Comparison of ENCODE assay signal across 33 cellular contexts in the genomic region with DNA sequence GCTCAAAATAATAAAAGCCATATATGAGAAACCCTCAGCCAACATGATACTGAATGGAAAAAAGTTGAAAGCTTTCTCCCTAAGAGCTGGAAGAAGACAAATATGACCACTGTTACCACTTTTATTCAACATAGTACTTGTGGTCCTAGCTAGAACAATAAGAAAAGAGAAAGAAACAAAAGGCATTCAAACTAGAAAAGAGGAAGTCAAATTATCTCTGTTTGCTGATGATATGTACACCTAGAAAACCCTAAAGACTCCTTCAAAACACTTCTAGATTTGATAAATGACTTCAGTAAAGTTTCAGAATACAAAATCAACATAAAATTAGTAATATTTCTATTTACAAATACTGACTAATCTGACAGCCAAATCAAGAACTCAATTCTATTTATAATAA.
"Had no signal": no experiment of that assay in that cellular context is flagged by ENCODE, and none has a peak within 500 bp of the region (broad histone marks: within the 10 kb centered on the region; RNA-seq: fewer than 3 reads in every experiment).

No MANE protein-coding gene starts in this region.

- H3K4me1 Mint-ChIP-seq: activated B cell treated with CpG ODN at 0.5 μM for 24 hours; activated CD8-positive, alpha-beta memory T cell treated with anti-CD3 and anti-CD28 coated beads, Interleukin-2, amount 10 ng/mL, durations not matched to agents 7 days and 5 days; activated naive CD4-positive, alpha-beta T cell treated with anti-CD3 and anti-CD28 coated beads, Interleukin-2, amount 10 ng/mL, durations not matched to agents 7 days and 5 days; activated naive CD8-positive, alpha-beta T cell treated with anti-CD3 and anti-CD28 coated beads, Interleukin-2, amount 10 ng/mL, durations not matched to agents 7 days and 5 days; brain had no signal

- H3K4me3 Mint-ChIP-seq: activated B cell treated with CpG ODN at 0.5 μM for 24 hours; activated CD8-positive, alpha-beta memory T cell treated with anti-CD3 and anti-CD28 coated beads, Interleukin-2, amount 10 ng/mL, durations not matched to agents 7 days and 5 days; activated CD8-positive, alpha-beta T cell treated with anti-CD3 and anti-CD28 coated beads, Interleukin-2, amount 10 ng/mL, durations not matched to agents 7 days and 5 days; activated naive CD4-positive, alpha-beta T cell treated with anti-CD3 and anti-CD28 coated beads, Interleukin-2, amount 10 ng/mL, durations not matched to agents 7 days and 5 days; activated naive CD8-positive, alpha-beta T cell treated with anti-CD3 and anti-CD28 coated beads, Interleukin-2, amount 10 ng/mL, durations not matched to agents 7 days and 5 days; activated T-helper 1 cell treated with anti-CD3 and anti-CD28 coated beads, Interleukin-12 subunit alpha, Interleukin-12 subunit beta, Interleukin-2, Interleukin-4 antibody, amounts not matched to agents 30 ng/mL and 10 ng/mL and 1 ng/mL, durations not matched to agents 14 hours and 24 hours and 36 hours; brain; T-helper 1 cell treated with Interleukin-12 subunit alpha and Interleukin-12 subunit beta and Interleukin-4 antibody, amounts not matched to agents 30 μg/mL and 1 μg/mL, for 36 hours had no signal

- H3K9me3 ChIP-seq: ascending aorta, breast epithelium, colonic mucosa had no signal

- H3K27me3 ChIP-seq: ascending aorta, breast epithelium, cardiac muscle cell, colonic mucosa had no signal

- H3K9me3 Mint-ChIP-seq: activated B cell treated with CpG ODN at 0.5 μM for 24 hours; activated naive CD8-positive, alpha-beta T cell treated with anti-CD3 and anti-CD28 coated beads, Interleukin-2, amount 10 ng/mL, durations not matched to agents 7 days and 5 days; T-helper 1 cell treated with Interleukin-12 subunit alpha and Interleukin-12 subunit beta and Interleukin-4 antibody, amounts not matched to agents 30 μg/mL and 1 μg/mL, for 36 hours had no signal

- H3K27ac Mint-ChIP-seq: activated B cell treated with CpG ODN at 0.5 μM for 24 hours; activated CD8-positive, alpha-beta memory T cell treated with anti-CD3 and anti-CD28 coated beads, Interleukin-2, amount 10 ng/mL, durations not matched to agents 7 days and 5 days; activated CD8-positive, alpha-beta T cell treated with anti-CD3 and anti-CD28 coated beads, Interleukin-2, amount 10 ng/mL, durations not matched to agents 7 days and 5 days; activated naive CD4-positive, alpha-beta T cell treated with anti-CD3 and anti-CD28 coated beads, Interleukin-2, amount 10 ng/mL, durations not matched to agents 7 days and 5 days; activated naive CD4-positive, alpha-beta T cell treated with anti-CD3 and anti-CD28 coated beads, Interleukin-2, amount 50 U/mL, for 72 hours; activated naive CD8-positive, alpha-beta T cell treated with anti-CD3 and anti-CD28 coated beads, Interleukin-2, amount 10 ng/mL, durations not matched to agents 7 days and 5 days; activated T-helper 1 cell treated with anti-CD3 and anti-CD28 coated beads, Interleukin-12 subunit alpha, Interleukin-12 subunit beta, Interleukin-2, Interleukin-4 antibody, amounts not matched to agents 30 ng/mL and 10 ng/mL and 1 ng/mL, durations not matched to agents 14 hours and 24 hours and 36 hours; brain; T-helper 1 cell treated with Interleukin-12 subunit alpha and Interleukin-12 subunit beta and Interleukin-4 antibody, amounts not matched to agents 30 μg/mL and 1 μg/mL, for 36 hours had no signal

- H3K36me3 Mint-ChIP-seq: activated CD8-positive, alpha-beta memory T cell treated with anti-CD3 and anti-CD28 coated beads, Interleukin-2, amount 10 ng/mL, durations not matched to agents 7 days and 5 days; activated naive CD4-positive, alpha-beta T cell treated with anti-CD3 and anti-CD28 coated beads, Interleukin-2, amount 10 ng/mL, durations not matched to agents 7 days and 5 days; activated naive CD4-positive, alpha-beta T cell treated with anti-CD3 and anti-CD28 coated beads, Interleukin-2, amount 50 U/mL, for 72 hours; activated naive CD8-positive, alpha-beta T cell treated with anti-CD3 and anti-CD28 coated beads, Interleukin-2, amount 10 ng/mL, durations not matched to agents 7 days and 5 days; brain had no signal

- DNase-seq: activated B cell treated with CpG ODN at 0.5 μM for 24 hours; activated CD4-positive, alpha-beta T cell treated with anti-CD3 and anti-CD28 coated beads for 48 hours; activated CD4-positive, alpha-beta T cell treated with anti-CD3 and anti-CD28 coated beads, Interleukin-2, amount 50 U/mL, for 1 hour; activated CD4-positive, alpha-beta T cell treated with anti-CD3 and anti-CD28 coated beads, Interleukin-2, amount 50 U/mL, for 48 hours; activated CD8-positive, alpha-beta memory T cell treated with anti-CD3 and anti-CD28 coated beads, Interleukin-2, amount 10 ng/mL, durations not matched to agents 7 days and 5 days; activated CD8-positive, alpha-beta memory T cell treated with anti-CD3 and anti-CD28 coated beads, Interleukin-2, amount 50 U/mL, for 4 hours; activated CD8-positive, alpha-beta T cell treated with anti-CD3 and anti-CD28 coated beads, Interleukin-2, amount 10 ng/mL, durations not matched to agents 7 days and 5 days; activated gamma-delta T cell; activated naive CD4-positive, alpha-beta T cell; activated naive CD4-positive, alpha-beta T cell treated with anti-CD3 and anti-CD28 coated beads, Interleukin-2, amount 10 ng/mL, durations not matched to agents 7 days and 5 days; activated naive CD8-positive, alpha-beta T cell treated with anti-CD3 and anti-CD28 coated beads, Interleukin-2, amount 10 ng/mL, durations not matched to agents 7 days and 5 days; activated T-cell treated with anti-CD3 and anti-CD28 coated beads, Interleukin-2, amount 50 U/mL, for 1 hour; activated T-cell treated with anti-CD3 and anti-CD28 coated beads, Interleukin-2, amount 50 U/mL, for 48 hours; central memory CD4-positive, alpha-beta T cell; cerebellar nuclear complex; colonic mucosa; effector CD8-positive, alpha-beta T cell; foreskin fibroblast; head of caudate nucleus; hippocampal formation; T-helper 9 cell; WERI-Rb-1 had no signal

- H3K4me1 ChIP-seq: ascending aorta, breast epithelium, colonic mucosa had no signal

- H3K36me3 ChIP-seq: ascending aorta, breast epithelium, cardiac muscle cell, colonic mucosa, WERI-Rb-1 had no signal

- H3K27me3 Mint-ChIP-seq: activated B cell treated with CpG ODN at 0.5 μM for 24 hours; activated CD8-positive, alpha-beta memory T cell treated with anti-CD3 and anti-CD28 coated beads, Interleukin-2, amount 10 ng/mL, durations not matched to agents 7 days and 5 days; activated naive CD4-positive, alpha-beta T cell treated with anti-CD3 and anti-CD28 coated beads, Interleukin-2, amount 10 ng/mL, durations not matched to agents 7 days and 5 days; activated naive CD8-positive, alpha-beta T cell treated with anti-CD3 and anti-CD28 coated beads, Interleukin-2, amount 10 ng/mL, durations not matched to agents 7 days and 5 days; brain had no signal

- H3K4me3 ChIP-seq: ascending aorta, breast epithelium, cardiac muscle cell, colonic mucosa had no signal

- H3K27ac ChIP-seq: ascending aorta, breast epithelium, cardiac muscle cell, colonic mucosa, WERI-Rb-1 had no signal

- FAIRE-seq: endometrium, frontal cortex had no signal

- ATAC-seq: activated CD4-positive, CD25-positive, alpha-beta regulatory T cell treated with anti-CD3 and anti-CD28 coated beads, Interleukin-2, amount 50 U/mL, for 24 hours; activated CD8-positive, alpha-beta memory T cell treated with anti-CD3 and anti-CD28 coated beads, Interleukin-2, amount 10 ng/mL, durations not matched to agents 7 days and 5 days; activated CD8-positive, alpha-beta T cell treated with anti-CD3 and anti-CD28 coated beads, Interleukin-2, amount 10 ng/mL, durations not matched to agents 7 days and 5 days; activated naive CD4-positive, alpha-beta T cell treated with anti-CD3 and anti-CD28 coated beads, Interleukin-2, amount 50 U/mL, for 72 hours; esophagus mucosa had no signal
